In genomic region chr2:143833258-143833657, GRCh38 we compare ENCODE assay signal across 1 cellular context.
TF ChIP-seq lines count a peak whose summit lies in the region.

No MANE protein-coding gene starts in this region.

TF ChIP-seq in WTC11, 78 proteins besides CTCF, POLR2A, EP300 and RAD21 (continued from another document):
- no peak for TF ChIP-seq ZMAT4 (CRISPR knock-in tag; IDR thresholded peaks at IDR 0.05)
- TF ChIP-seq ZNF263 (CRISPR knock-in tag; IDR thresholded peaks at IDR 0.05; ENCODE audit: low read depth), result no peak
- no peak for TF ChIP-seq NR3C1 (CRISPR knock-in tag; conservative IDR thresholded peaks at IDR 0.05; ENCODE audit: low read depth)
- no peak for TF ChIP-seq ZNF423 (CRISPR knock-in tag; IDR thresholded peaks at IDR 0.05)
- TF ChIP-seq IRF2 (CRISPR knock-in tag; IDR thresholded peaks at IDR 0.05; ENCODE audit: borderline replicate concordance, low read depth), result no peak
- no peak for TF ChIP-seq ERG (CRISPR knock-in tag; IDR thresholded peaks at IDR 0.05)
- TF ChIP-seq NR2C2 (CRISPR knock-in tag; IDR thresholded peaks at IDR 0.05), result no peak
- no peak for TF ChIP-seq GTF2I (CRISPR knock-in tag; conservative IDR thresholded peaks at IDR 0.05)
- no peak for TF ChIP-seq E2F5 (CRISPR knock-in tag; IDR thresholded peaks at IDR 0.05)
- no peak for TF ChIP-seq ELF4 (CRISPR knock-in tag; IDR thresholded peaks at IDR 0.05; ENCODE audit: low read depth)
